9 cellular contexts compared by ENCODE assay signal in the genomic region with DNA sequence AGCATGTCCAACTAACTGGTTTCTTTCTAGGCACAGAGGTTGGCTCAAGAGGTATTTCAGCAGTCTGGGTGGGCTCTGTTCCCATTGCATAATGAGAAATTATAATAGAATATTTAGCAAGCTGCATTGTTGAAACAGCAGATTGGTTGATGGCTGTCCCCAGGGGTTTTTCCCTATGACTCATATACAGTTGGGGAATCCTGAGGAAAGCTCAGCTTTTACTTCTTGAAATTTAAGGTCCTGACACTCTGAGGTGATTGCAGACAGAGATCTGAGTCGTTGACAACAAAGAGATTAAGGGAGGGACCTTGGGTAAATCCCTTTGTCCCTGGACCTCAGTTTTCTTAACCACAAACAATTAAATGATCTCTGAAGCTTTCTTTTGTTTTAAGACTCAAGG. TPM values are rescaled to one million over a fixed set of nuclear protein-coding genes. Genes with fewer than 3 reads are reported as not detected.
A peak's percentile ranks its signal among the peaks of the same experiment; 100 is the strongest.
DNase-seq lines count a peak whose midpoint lies in the region; ATAC-seq and TF ChIP-seq lines count a peak whose summit lies in the region.
"Had no signal": no experiment of that assay in that cellular context is flagged by ENCODE, and none has a peak within 500 bp of the region (broad histone marks: within the 10 kb centered on the region; RNA-seq: fewer than 3 reads in every experiment).

No MANE protein-coding gene starts in this region.

- no peaks in the 10 kb centered on the region for H3K36me3 ChIP-seq in HUES48 (ENCODE audit: control insufficient read depth, insufficient read depth, low read length)
- H3K36me3 ChIP-seq: sigmoid colon had no signal

- ATAC-seq in HG03135 (IDR thresholded peaks at IDR 0.05; ENCODE audit: unreplicated experiment) (no peak), HG03457 (IDR thresholded peaks at IDR 0.05; ENCODE audit: unreplicated experiment) (no peak)
- ATAC-seq: Right ventricle myocardium inferior had no signal

- DNase-seq in EL (peak; percentile 55), astrocyte of the cerebellum (ENCODE audit: low read depth) (peak; percentile 16), myocyte (ENCODE audit: low read depth) (peak; percentile 45), C1 segment of cervical spinal cord (lab: John Stamatoyannopoulos, UW) (no peak)
- DNase-seq: sigmoid colon had no signal

- in situ Hi-C loops in astrocyte of the cerebellum (cut with HindIII; ENCODE audit: low sequenced_read_pairs), result no loop called here

- H3K4me1 ChIP-seq in HUES48 (ENCODE audit: control insufficient read depth, insufficient read depth, low read length), result 0 out of 2 replicates have a peak, but pooled peaks cover 11% of the 10 kb centered on the region
- H3K4me1 ChIP-seq: sigmoid colon had no signal

- H3K9ac ChIP-seq in HUES48 (ENCODE audit: low read depth, low read length), result no peak overlapping the region

- H3K27ac ChIP-seq in HUES48 (ENCODE audit: low read depth, low read length), result peak overlapping the region; percentile 80
- H3K27ac ChIP-seq: sigmoid colon had no signal

- H3K9me3 ChIP-seq in HUES48 (ENCODE audit: control insufficient read depth, insufficient read depth, low read length), result no peaks in the 10 kb centered on the region
- H3K9me3 ChIP-seq: sigmoid colon had no signal

- H3K27me3 ChIP-seq in HUES48 (ENCODE audit: control insufficient read depth, insufficient read depth, low read length), result no peaks in the 10 kb centered on the region
- H3K27me3 ChIP-seq: sigmoid colon had no signal

- TF ChIP-seq CTCF in astrocyte of the cerebellum (IDR thresholded peaks at IDR 0.05; ENCODE audit: low read depth, low read length, missing control alignments), result no peak

- H3K4me3 ChIP-seq in HUES48 (ENCODE audit: low read depth, low read length) (no peak overlapping the region), astrocyte of the cerebellum (ENCODE audit: low read depth, low read length) (no peak overlapping the region)
- H3K4me3 ChIP-seq: sigmoid colon had no signal

RNA-seq across cellular contexts. Expression of a gene that starts 38.3 kb away (rescaled TPM):
- not detected in 2 replicates for total RNA-seq in myocyte
- not detected for polyA plus RNA-seq in myocyte (2012)

Comparison
In these comparisons a context has a peak if more than half of its experiments do, and no peak if none do; other contexts are left out.
1. DNase-seq: peak in EL (single experiment), astrocyte of the cerebellum (single experiment) and myocyte (single experiment); none in C1 segment of cervical spinal cord (0 of 14).